ENCODE assay signal across 7 cellular contexts in genomic region chr5:6786786-6787185, GRCh38.
DNase-seq lines count a peak whose midpoint lies in the region; ATAC-seq and TF ChIP-seq lines count a peak whose summit lies in the region.
"Not testable (repeated sequence)": the region's sequence is repeated elsewhere in the genome, so short reads cannot be mapped to it uniquely, and the experiment has no call there.

No MANE protein-coding gene starts in this region.

- peaks cover 28 to 29% of the 10 kb centered on the region in 2 donors for H3K4me1 Mint-ChIP-seq in natural killer cell

- not testable (repeated sequence) for ATAC-seq in natural killer cell

- not testable (repeated sequence) for H3K27me3 Mint-ChIP-seq in natural killer cell (ENCODE audit: low read depth in 2 of 2)

- DNase-seq in GM04504 (ENCODE audit: low read depth) (peak; percentile 24), OCI-M1 (lab: John Stamatoyannopoulos, UW) (peak; percentile 17), cardiac fibroblast (ENCODE audit: low read depth in 2 of 2) (peak; percentile 15 to 72), fibroblast of pulmonary artery (ENCODE audit: low read depth) (peak; percentile 60), islet precursor cell (peak; percentile 23), stromal cell of bone marrow (ENCODE audit: low read depth) (peak; percentile 9)
- DNase-seq in natural killer cell, result not testable (repeated sequence)

- peak overlapping the region in 1 of 2 donors; percentile 50 for H3K27ac Mint-ChIP-seq in natural killer cell

- not testable (repeated sequence) for TF ChIP-seq CTCF in cardiac fibroblast (IDR thresholded peaks at IDR 0.05; ENCODE audit: low read depth, low read length); fibroblast of pulmonary artery (IDR thresholded peaks at IDR 0.05; ENCODE audit: low read length, missing control alignments); natural killer cell (IDR thresholded peaks at IDR 0.05)

- not testable (repeated sequence) for H3K36me3 Mint-ChIP-seq in natural killer cell

- H3K4me3 Mint-ChIP-seq in natural killer cell, result peak overlapping the region; percentile 18

- H3K9me3 Mint-ChIP-seq in natural killer cell, result not testable (repeated sequence)

- H3K4me3 ChIP-seq in cardiac fibroblast (replicated peaks in 1 of 2; ENCODE audit: low read depth in 2 of 2, low read length in 2 of 2); fibroblast of pulmonary artery (replicated peaks; ENCODE audit: low read depth, low read length): not testable (repeated sequence)

- intact Hi-C loops in natural killer cell (cut with micrococcal nuclease), result not testable (repeated sequence)
